ENCODE assay signal across 12 cellular contexts in genomic region chr2:70627499-70627898, GRCh38.
DNase-seq lines count a peak whose midpoint lies in the region; ATAC-seq and TF ChIP-seq lines count a peak whose summit lies in the region.
"Had no signal": no experiment of that assay in that cellular context is flagged by ENCODE, and none has a peak within 500 bp of the region (broad histone marks: within the 10 kb centered on the region; RNA-seq: fewer than 3 reads in every experiment).

No MANE protein-coding gene starts in this region.

- intact Hi-C loops in right lobe of liver (cut with DNase I): no loop called here

- no peaks in the 10 kb centered on the region for H3K9me3 Mint-ChIP-seq in osteocyte (ENCODE audit: unreplicated experiment)
- H3K9me3 Mint-ChIP-seq: activated B cell treated with CpG ODN at 0.5 μM for 24 hours had no signal

- H3K27me3 ChIP-seq in GM23248 (replicated peaks; ENCODE audit: insufficient read depth) (peaks cover 24% of the 10 kb centered on the region), right lobe of liver (no peaks in the 10 kb centered on the region)

- H3K27ac ChIP-seq in GM23248 (no peak overlapping the region), VCaP (peak overlapping the region; percentile 15; the same call in 1 of the 2 replicates), right lobe of liver (no peak overlapping the region)
- H3K27ac ChIP-seq: C4-2B, SK-N-MC had no signal

- peaks cover 45% of the 10 kb centered on the region for H3K27me3 Mint-ChIP-seq in osteocyte (ENCODE audit: unreplicated experiment)

- no peaks in the 10 kb centered on the region for H3K9me3 ChIP-seq in GM23248 (ENCODE audit: low read depth)
- no peaks in the 10 kb centered on the region for H3K9me3 ChIP-seq in right lobe of liver

- no peaks in the 10 kb centered on the region for H3K79me2 ChIP-seq in GM23248 (ENCODE audit: insufficient read depth)

- H3K9ac ChIP-seq in GM23248: no peak overlapping the region

- H2AFZ ChIP-seq in GM23248: no peak overlapping the region

- H3K27ac Mint-ChIP-seq in osteocyte (ENCODE audit: unreplicated experiment): no peak overlapping the region
- H3K27ac Mint-ChIP-seq: activated B cell treated with CpG ODN at 0.5 μM for 24 hours, nephron had no signal

- DNase-seq in GM23248 (peak; percentile 10), NCI-H2029 treated with DMSO at 0.1 percent for 48 hours (lab: John Stamatoyannopoulos, UW) (peak; percentile 8), right lobe of liver (peak in 1 of 3 donors; percentile 52), osteocyte (ENCODE audit: extremely low spot score, unreplicated experiment) (no peak), iPS-NIHi7 (ENCODE audit: extremely low spot score) (no peak)
- DNase-seq: activated B cell treated with CpG ODN at 0.5 μM for 24 hours had no signal

- TF ChIP-seq POLR2A in right lobe of liver (IDR thresholded peaks at IDR 0.05): no peak

- TF ChIP-seq CTCF in VCaP (conservative IDR thresholded peaks at IDR 0.05) (no peak), right lobe of liver (IDR thresholded peaks at IDR 0.05) (no peak), osteocyte (IDR thresholded peaks at IDR 0.05) (no peak)

- H3K4me1 ChIP-seq in GM23248 (ENCODE audit: insufficient read depth) (no peaks in the 10 kb centered on the region), right lobe of liver (no peaks in the 10 kb centered on the region)

- no peaks in the 10 kb centered on the region for H3K36me3 ChIP-seq in GM23248 (ENCODE audit: low read depth)
- no peaks in the 10 kb centered on the region for H3K36me3 ChIP-seq in right lobe of liver

- H3K36me3 Mint-ChIP-seq in osteocyte (ENCODE audit: unreplicated experiment): no peaks in the 10 kb centered on the region

- H3K4me3 ChIP-seq in GM23248 (no peak overlapping the region), right lobe of liver (no peak overlapping the region)
- H3K4me3 ChIP-seq: SK-N-MC had no signal

- H3K9me2 ChIP-seq in GM23248 (ENCODE audit: insufficient read depth): no peaks in the 10 kb centered on the region

- ATAC-seq in right lobe of liver (peak in 3 of 4 donors; percentile 38 to 67 (median 63)), GM21825 (IDR thresholded peaks at IDR 0.05; ENCODE audit: unreplicated experiment) (no peak), GM18870 (IDR thresholded peaks at IDR 0.05; ENCODE audit: unreplicated experiment) (no peak)

- in situ Hi-C loops in GM23248 (cut with MboI): no loop called here

- no peak overlapping the region for H3K4me3 Mint-ChIP-seq in osteocyte (ENCODE audit: unreplicated experiment)
- H3K4me3 Mint-ChIP-seq: activated B cell treated with CpG ODN at 0.5 μM for 24 hours, nephron had no signal

- H3K4me2 ChIP-seq in GM23248 (ENCODE audit: unreplicated experiment): no peak overlapping the region

- no peaks in the 10 kb centered on the region for H3F3A ChIP-seq in GM23248 (ENCODE audit: insufficient read depth)

- no peaks in the 10 kb centered on the region for H3K4me1 Mint-ChIP-seq in osteocyte (ENCODE audit: unreplicated experiment)
- H3K4me1 Mint-ChIP-seq: activated B cell treated with CpG ODN at 0.5 μM for 24 hours had no signal

- no peaks in the 10 kb centered on the region for H4K20me1 ChIP-seq in GM23248 (ENCODE audit: insufficient read depth)

Comparison
In these comparisons a context has a peak if more than half of its experiments do, and no peak if none do; other contexts are left out.
1. DNase-seq: peak in GM23248 (single experiment) and NCI-H2029 treated with DMSO at 0.1 percent for 48 hours (single experiment); none in osteocyte (single experiment) and iPS-NIHi7 (single experiment).
2. ATAC-seq: peak in right lobe of liver (3 of 4); none in GM21825 (single experiment) and GM18870 (single experiment).